2 cellular contexts compared by ENCODE assay signal in the genomic region with DNA sequence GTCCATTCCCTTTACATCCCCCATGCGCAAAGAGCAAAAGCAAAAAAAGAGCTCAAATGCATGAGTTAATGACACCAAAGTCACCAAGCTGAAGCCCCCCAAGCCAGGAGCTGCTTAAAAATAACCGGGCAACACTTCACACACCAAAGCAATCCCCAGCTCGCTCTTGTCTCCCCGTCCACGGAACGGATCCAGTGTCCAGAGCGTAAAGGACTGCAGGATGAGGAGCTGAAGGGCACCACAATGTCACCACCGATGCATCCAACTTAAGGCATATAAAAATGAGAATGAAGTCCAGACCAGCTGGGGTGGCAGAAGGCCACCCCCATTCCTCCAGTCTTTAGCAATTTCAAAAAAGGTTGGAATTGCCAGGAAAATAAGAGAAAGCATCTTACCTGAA.
TF ChIP-seq lines count a peak whose summit lies in the region.

No MANE protein-coding gene starts in this region.

TF ChIP-seq in A549, 52 proteins besides CTCF, POLR2A, EP300 and RAD21:
- TF ChIP-seq SREBF2 (IDR thresholded peaks at IDR 0.05) (no peak), ESRRA (IDR thresholded peaks at IDR 0.05; ENCODE audit: borderline replicate concordance, low read length) (no peak), NR3C1 (IDR thresholded peaks at IDR 0.05) (no peak)

TF ChIP-seq in IMR-90, 13 proteins besides CTCF, POLR2A, EP300 and RAD21:
- TF ChIP-seq, protein P1, sequence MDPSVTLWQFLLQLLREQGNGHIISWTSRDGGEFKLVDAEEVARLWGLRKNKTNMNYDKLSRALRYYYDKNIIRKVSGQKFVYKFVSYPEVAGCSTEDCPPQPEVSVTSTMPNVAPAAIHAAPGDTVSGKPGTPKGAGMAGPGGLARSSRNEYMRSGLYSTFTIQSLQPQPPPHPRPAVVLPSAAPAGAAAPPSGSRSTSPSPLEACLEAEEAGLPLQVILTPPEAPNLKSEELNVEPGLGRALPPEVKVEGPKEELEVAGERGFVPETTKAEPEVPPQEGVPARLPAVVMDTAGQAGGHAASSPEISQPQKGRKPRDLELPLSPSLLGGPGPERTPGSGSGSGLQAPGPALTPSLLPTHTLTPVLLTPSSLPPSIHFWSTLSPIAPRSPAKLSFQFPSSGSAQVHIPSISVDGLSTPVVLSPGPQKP (IDR thresholded peaks at IDR 0.05; ENCODE audit: borderline replicate concordance, low read depth, low read length) = no peak
- TF ChIP-seq RCOR1 (IDR thresholded peaks at IDR 0.05; ENCODE audit: insufficient replicate concordance, low read length) (no peak), MXI1 (IDR thresholded peaks at IDR 0.05; ENCODE audit: borderline replicate concordance, low read depth, low read length) (no peak), CHD1 (IDR thresholded peaks at IDR 0.05; ENCODE audit: low read depth, low read length) (no peak), MAZ (IDR thresholded peaks at IDR 0.05; ENCODE audit: borderline replicate concordance, low read depth, low read length) (no peak), MAFK (IDR thresholded peaks at IDR 0.05; ENCODE audit: low read depth, low read length) (no peak), FOS (IDR thresholded peaks at IDR 0.05; ENCODE audit: low read depth, low read length) (no peak), SMC3 (IDR thresholded peaks at IDR 0.05; ENCODE audit: low read depth, low read length) (no peak)
